ENCODE assay signal across 28 cellular contexts in the genomic region with DNA sequence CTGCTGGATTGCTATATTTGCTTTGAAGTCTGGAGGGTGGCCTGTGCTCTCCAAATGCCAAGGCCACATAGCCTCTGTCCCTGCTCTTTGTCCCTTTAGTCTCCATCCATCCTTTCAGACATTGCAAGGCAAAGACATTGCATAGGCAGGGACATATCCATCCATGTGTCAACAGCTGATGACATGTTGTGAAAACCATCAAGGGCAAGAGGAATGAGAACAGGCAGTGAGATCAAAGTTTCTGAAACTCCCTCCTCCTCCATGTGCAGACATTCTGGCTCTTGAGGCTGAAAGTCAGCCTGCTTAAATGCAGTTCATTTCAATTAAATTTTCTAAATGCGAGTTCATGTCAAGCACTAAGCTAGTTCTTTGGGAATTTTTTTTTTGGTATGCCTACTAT.
"Had no signal": no experiment of that assay in that cellular context is flagged by ENCODE, and none has a peak within 500 bp of the region (broad histone marks: within the 10 kb centered on the region; RNA-seq: fewer than 3 reads in every experiment).

No MANE protein-coding gene starts in this region.

- H2AFZ ChIP-seq: neural progenitor cell had no signal

- H3K9ac ChIP-seq: neural progenitor cell had no signal

- H3K9me3 Mint-ChIP-seq: natural killer cell; nephron; neural progenitor cell; stimulated activated memory B cell treated with anti-CD40 and anti-IgM and Interleukin-4, amounts not matched to agents 10 μg/mL and 1 μg/mL and 100 μg/mL, for 72 hours; stimulated activated naive CD8-positive, alpha-beta T cell treated with anti-CD3 and anti-CD28 coated beads, Interleukin-15, Interleukin-2, amounts not matched to agents 100 ng/mL and 50 ng/mL, for 24 hours had no signal

- H3K27me3 Mint-ChIP-seq: stimulated activated naive CD8-positive, alpha-beta T cell treated with anti-CD3 and anti-CD28 coated beads, Interleukin-15, Interleukin-2, amounts not matched to agents 100 ng/mL and 50 ng/mL, for 24 hours had no signal

- H3K4me3 ChIP-seq: neural progenitor cell, pancreas, prostate gland, skin epidermis, smooth muscle cell, spleen, suprapubic skin, testis, tibial artery, transverse colon, upper lobe of left lung, uterus had no signal

- FAIRE-seq: pancreas had no signal

- H3K9me3 ChIP-seq: neutrophil, pancreas, prostate gland, spleen, suprapubic skin, testis, tibial artery, transverse colon, upper lobe of left lung, uterus had no signal

- ATAC-seq: naive thymus-derived CD4-positive, alpha-beta T cell; natural killer cell; pancreas; right cardiac atrium; sciatic nerve; stimulated activated memory B cell treated with anti-CD40 and anti-IgM and Interleukin-4, amounts not matched to agents 10 μg/mL and 1 μg/mL and 100 μg/mL, for 72 hours had no signal

- H3K36me3 ChIP-seq: neural progenitor cell, neutrophil, pancreas, prostate gland, spleen, suprapubic skin, tibial artery, transverse colon, upper lobe of left lung, uterus had no signal

- H3K36me3 Mint-ChIP-seq: naive thymus-derived CD4-positive, alpha-beta T cell; natural killer cell; neural progenitor cell had no signal

- H3K4me1 Mint-ChIP-seq: natural killer cell; nephron; stimulated activated memory B cell treated with anti-CD40 and anti-IgM and Interleukin-4, amounts not matched to agents 10 μg/mL and 1 μg/mL and 100 μg/mL, for 72 hours had no signal

- H3K27ac Mint-ChIP-seq: naive thymus-derived CD4-positive, alpha-beta T cell; natural killer cell; nephron; neural progenitor cell; stimulated activated memory B cell treated with anti-CD40 and anti-IgM and Interleukin-4, amounts not matched to agents 10 μg/mL and 1 μg/mL and 100 μg/mL, for 72 hours; stimulated activated naive CD8-positive, alpha-beta T cell treated with anti-CD3 and anti-CD28 coated beads, Interleukin-15, Interleukin-2, amounts not matched to agents 100 ng/mL and 50 ng/mL, for 24 hours had no signal

- H3K4me3 Mint-ChIP-seq: naive thymus-derived CD4-positive, alpha-beta T cell; natural killer cell; nephron; neural progenitor cell; stimulated activated memory B cell treated with anti-CD40 and anti-IgM and Interleukin-4, amounts not matched to agents 10 μg/mL and 1 μg/mL and 100 μg/mL, for 72 hours; stimulated activated naive CD8-positive, alpha-beta T cell treated with anti-CD3 and anti-CD28 coated beads, Interleukin-15, Interleukin-2, amounts not matched to agents 100 ng/mL and 50 ng/mL, for 24 hours had no signal

- H3K27ac ChIP-seq: neural progenitor cell, neutrophil, pancreas, prostate gland, skin epidermis, spleen, suprapubic skin, testis, tibial artery, transverse colon, upper lobe of left lung, uterus had no signal

- H3K4me2 ChIP-seq: neural progenitor cell, smooth muscle cell had no signal

- H3K27me3 ChIP-seq: neural progenitor cell, neutrophil, pancreas, suprapubic skin, testis, tibial artery, transverse colon, upper lobe of left lung, uterus had no signal

- H3K4me1 ChIP-seq: pancreas, prostate gland, spleen, suprapubic skin, testis, transverse colon, upper lobe of left lung, uterus had no signal

- DNase-seq: naive thymus-derived CD4-positive, alpha-beta T cell; natural killer cell; nucleus accumbens; pancreas; right cardiac atrium; spleen; stimulated activated CD4-positive, alpha-beta T cell treated with anti-CD3 and anti-CD28 coated beads, Interleukin-12 subunit alpha, Interleukin-12 subunit beta, amount 100 ng/mL, for 4 hours; stimulated activated CD4-positive, alpha-beta T cell treated with anti-CD3 and anti-CD28 coated beads, Interleukin-1b, Interleukin-23, amount 100 ng/mL, for 48 hours; stimulated activated CD4-positive, alpha-beta T cell treated with anti-CD3 and anti-CD28 coated beads, Interleukin-4, amount 100 ng/mL, for 1 hour; stimulated activated CD4-positive, alpha-beta T cell treated with anti-CD3 and anti-CD28 coated beads, Interleukin-4, amount 100 ng/mL, for 4 hours; stimulated activated CD8-positive, alpha-beta memory T cell treated with anti-CD3 and anti-CD28 coated beads, Interleukin-4, amount 100 ng/mL, for 48 hours; stimulated activated naive CD4-positive, alpha-beta T cell; substantia nigra; testis; tibial artery; transverse colon; upper lobe of left lung; uterus had no signal
